11 cellular contexts compared by ENCODE assay signal in genomic region chrX:139795196-139795595, GRCh38.
DNase-seq lines count a peak whose midpoint lies in the region; ATAC-seq and TF ChIP-seq lines count a peak whose summit lies in the region.
"Had no signal": no experiment of that assay in that cellular context is flagged by ENCODE, and none has a peak within 500 bp of the region (broad histone marks: within the 10 kb centered on the region; RNA-seq: fewer than 3 reads in every experiment).

No MANE protein-coding gene starts in this region.

- no peaks in the 10 kb centered on the region for H3K27me3 ChIP-seq in PC-9 (ENCODE audit: insufficient read depth, low read depth)
- H3K27me3 ChIP-seq: gastrocnemius medialis had no signal

- no peaks in the 10 kb centered on the region for H3K36me3 ChIP-seq in PC-9 (ENCODE audit: low read depth)
- H3K36me3 ChIP-seq: gastrocnemius medialis had no signal

- POLR2A ChIA-PET in PC-9 (lab: Charles Lee; ENCODE audit: unreplicated experiment): no interaction called here

- no peaks in the 10 kb centered on the region for H4K20me1 ChIP-seq in PC-9 (ENCODE audit: insufficient read depth)

- ATAC-seq in HG02678 (IDR thresholded peaks at IDR 0.05; ENCODE audit: unreplicated experiment) (peak; percentile 100), HG03558 (IDR thresholded peaks at IDR 0.05; ENCODE audit: extremely low read depth, unreplicated experiment) (peak; percentile 90), T-helper 17 cell (no peak)
- ATAC-seq in stimulated activated naive CD8-positive, alpha-beta T cell treated with anti-CD3 and anti-CD28 coated beads, Interleukin-15, amount 100 ng/mL, for 72 hours: peak; percentile 98
- ATAC-seq: gastrocnemius medialis had no signal

- intact Hi-C loops in PC-9 (cut with micrococcal nuclease; ENCODE audit: unreplicated experiment): no loop called here

- no peaks in the 10 kb centered on the region for H3K4me1 ChIP-seq in PC-9 (replicated peaks; ENCODE audit: insufficient read depth)
- H3K4me1 ChIP-seq: gastrocnemius medialis had no signal

- H3K4me1 Mint-ChIP-seq in activated T-cell treated with anti-CD3 and anti-CD28 coated beads, Interleukin-2, amount 50 U/mL, for 24 hours (ENCODE audit: low read depth): peaks cover 16% of the 10 kb centered on the region
- H3K4me1 Mint-ChIP-seq in stimulated activated naive CD8-positive, alpha-beta T cell treated with anti-CD3 and anti-CD28 coated beads, Interleukin-15, amount 100 ng/mL, for 72 hours: peaks cover 17% of the 10 kb centered on the region
- H3K4me1 Mint-ChIP-seq in T-helper 17 cell: no peaks in the 10 kb centered on the region

- H3F3A ChIP-seq in PC-9 (ENCODE audit: insufficient read depth, low read depth): no peaks in the 10 kb centered on the region

- no peaks in the 10 kb centered on the region for H3K79me2 ChIP-seq in PC-9 (ENCODE audit: low read depth)

- H2AFZ ChIP-seq in PC-9: no peak overlapping the region

- no TSS peak for BruUV-seq in PC-9 (replicated peaks; lab: Mats Ljungman, UMichigan)

- TF ChIP-seq CTCF in PC-9 (conservative IDR thresholded peaks at IDR 0.05): no peak

- no peaks in the 10 kb centered on the region for H3K9me2 ChIP-seq in PC-9 (ENCODE audit: insufficient read depth)

- H3K9me3 Mint-ChIP-seq in activated T-cell treated with anti-CD3 and anti-CD28 coated beads, Interleukin-2, amount 50 U/mL, for 24 hours: no peaks in the 10 kb centered on the region
- no peaks in the 10 kb centered on the region for H3K9me3 Mint-ChIP-seq in stimulated activated naive CD8-positive, alpha-beta T cell treated with anti-CD3 and anti-CD28 coated beads, Interleukin-15, amount 100 ng/mL, for 72 hours

- no peak overlapping the region for H3K27ac ChIP-seq in PC-9
- H3K27ac ChIP-seq: gastrocnemius medialis had no signal

- DNase-seq in activated T-cell treated with anti-CD3 and anti-CD28 coated beads, Interleukin-2, amount 50 U/mL, for 24 hours: no peak
- DNase-seq in activated T-cell treated with anti-CD3 and anti-CD28 coated beads, Interleukin-2, amount 50 U/mL, for 1 hour: no peak
- DNase-seq in stimulated activated naive CD8-positive, alpha-beta T cell treated with anti-CD3 and anti-CD28 coated beads, Interleukin-15, amount 100 ng/mL, for 72 hours: peak; percentile 0 to 15
- DNase-seq in T-helper 17 cell: no peak
- DNase-seq in GOT3 (lab: John Stamatoyannopoulos, UW): no peak
- DNase-seq in PC-9: no peak
- DNase-seq: caudate nucleus, gastrocnemius medialis, small intestine had no signal

- H3K9me3 ChIP-seq in T-helper 17 cell (ENCODE audit: control insufficient read depth, low read length, poor library complexity, severe bottlenecking): no peaks in the 10 kb centered on the region
- H3K9me3 ChIP-seq in PC-9 (ENCODE audit: insufficient read depth, low read depth): no peaks in the 10 kb centered on the region
- H3K9me3 ChIP-seq: gastrocnemius medialis had no signal

- H3K27me3 Mint-ChIP-seq in activated T-cell treated with anti-CD3 and anti-CD28 coated beads, Interleukin-2, amount 50 U/mL, for 24 hours: peaks cover 4% of the 10 kb centered on the region
- no peaks in the 10 kb centered on the region for H3K27me3 Mint-ChIP-seq in stimulated activated naive CD8-positive, alpha-beta T cell treated with anti-CD3 and anti-CD28 coated beads, Interleukin-15, amount 100 ng/mL, for 72 hours
- H3K27me3 Mint-ChIP-seq in T-helper 17 cell: no peaks in the 10 kb centered on the region

- peaks cover 52% of the 10 kb centered on the region for H3K36me3 Mint-ChIP-seq in activated T-cell treated with anti-CD3 and anti-CD28 coated beads, Interleukin-2, amount 50 U/mL, for 24 hours (ENCODE audit: low read depth)
- peaks cover 2% of the 10 kb centered on the region for H3K36me3 Mint-ChIP-seq in T-helper 17 cell (ENCODE audit: low read depth)

- no peak overlapping the region for H3K4me2 ChIP-seq in PC-9

- peak overlapping the region; percentile 52 for H3K27ac Mint-ChIP-seq in activated T-cell treated with anti-CD3 and anti-CD28 coated beads, Interleukin-2, amount 50 U/mL, for 24 hours
- peak overlapping the region; percentile 46 to 63 for H3K27ac Mint-ChIP-seq in stimulated activated naive CD8-positive, alpha-beta T cell treated with anti-CD3 and anti-CD28 coated beads, Interleukin-15, amount 100 ng/mL, for 72 hours
- H3K27ac Mint-ChIP-seq in T-helper 17 cell: no peak overlapping the region

- CTCF ChIA-PET in PC-9 (lab: Charles Lee): no interaction called here

- H3K4me3 ChIP-seq in PC-9: no peak overlapping the region
- H3K4me3 ChIP-seq: gastrocnemius medialis had no signal

- no peak overlapping the region for H3K4me3 Mint-ChIP-seq in activated T-cell treated with anti-CD3 and anti-CD28 coated beads, Interleukin-2, amount 50 U/mL, for 24 hours
- peak overlapping the region; percentile 29 to 31 for H3K4me3 Mint-ChIP-seq in stimulated activated naive CD8-positive, alpha-beta T cell treated with anti-CD3 and anti-CD28 coated beads, Interleukin-15, amount 100 ng/mL, for 72 hours
- no peak overlapping the region for H3K4me3 Mint-ChIP-seq in T-helper 17 cell

Comparison
In these comparisons a context has a peak if more than half of its experiments do, and no peak if none do; other contexts are left out.
1. DNase-seq: peak in stimulated activated naive CD8-positive, alpha-beta T cell treated with anti-CD3 and anti-CD28 coated beads, Interleukin-15, amount 100 ng/mL, for 72 hours (2 of 2); none in activated T-cell treated with anti-CD3 and anti-CD28 coated beads, Interleukin-2, amount 50 U/mL, for 24 hours (single experiment), activated T-cell treated with anti-CD3 and anti-CD28 coated beads, Interleukin-2, amount 50 U/mL, for 1 hour (single experiment), T-helper 17 cell (0 of 3), GOT3 (single experiment) and PC-9 (0 of 2).
2. H3K4me3 Mint-ChIP-seq: peak in stimulated activated naive CD8-positive, alpha-beta T cell treated with anti-CD3 and anti-CD28 coated beads, Interleukin-15, amount 100 ng/mL, for 72 hours (2 of 2); none in activated T-cell treated with anti-CD3 and anti-CD28 coated beads, Interleukin-2, amount 50 U/mL, for 24 hours (single experiment) and T-helper 17 cell (single experiment).